Comparison of ENCODE assay signal across 8 cellular contexts in genomic region chr10:987906-988666, GRCh38. TPM values are rescaled to one million over a fixed set of nuclear protein-coding genes. Genes with fewer than 3 reads are reported as not detected.
A peak's percentile ranks its signal among the peaks of the same experiment; 100 is the strongest.
DNase-seq lines count a peak whose midpoint lies in the region; ATAC-seq and TF ChIP-seq lines count a peak whose summit lies in the region.

Gene GTPBP4 (plus strand): TSS chr10:988434. CDS start chr10:988480, 46 bp downstream.

- CTCF ChIA-PET in CD8-positive, alpha-beta T cell (lab: Charles Lee), result interaction anchor here (1.0 to 1.4 kb wide), 2 partner anchors 19 to 55 kb away, joined by 3 read pairs; no protein-coding TSS in a partner anchor
- CTCF ChIA-PET in activated CD8-positive, alpha-beta T cell treated with anti-CD3 and anti-CD28 coated beads, Interleukin-2, amount 10 ng/mL, durations not matched to agents 7 days and 5 days (lab: Charles Lee), result interaction anchor here (0.6 to 1.5 kb wide), 4 partner anchors 54 to 86 kb away, joined by 3 to 4 read pairs (median 3); no protein-coding TSS in a partner anchor

- H3K9me3 ChIP-seq in CD8-positive, alpha-beta T cell (ENCODE audit: low read length), result no peaks in the 10 kb centered on the region
- no peaks in the 10 kb centered on the region for H3K9me3 ChIP-seq in lower lobe of right lung

- H3K27me3 ChIP-seq in CD8-positive, alpha-beta T cell (ENCODE audit: insufficient read depth, low read length), result no peaks in the 10 kb centered on the region
- no peaks in the 10 kb centered on the region for H3K27me3 ChIP-seq in lower lobe of right lung (ENCODE audit: low read depth)

- peaks cover 27% of the 10 kb centered on the region for H3K4me1 ChIP-seq in CD8-positive, alpha-beta T cell (ENCODE audit: insufficient read depth, low read length)
- H3K4me1 ChIP-seq in lower lobe of right lung, result peaks cover 42% of the 10 kb centered on the region

- POLR2A ChIA-PET in CD8-positive, alpha-beta T cell (lab: Charles Lee), result interaction anchor here (1.0 to 1.5 kb wide), 6 partner anchors 55 to 72 kb away, joined by 3 to 6 read pairs (median 3); partner anchors contain the start of genes IDI1 and WDR37
- POLR2A ChIA-PET in activated CD8-positive, alpha-beta T cell treated with anti-CD3 and anti-CD28 coated beads, Interleukin-2, amount 10 ng/mL, durations not matched to agents 7 days and 5 days (lab: Charles Lee), result interaction anchor here (0.6 to 2.7 kb wide), 10 partner anchors 32 to 109 kb away, joined by 3 to 26 read pairs (median 3); partner anchors contain the start of genes IDI1, LARP4B and WDR37

- H3K27ac ChIP-seq in CD8-positive, alpha-beta T cell (ENCODE audit: low read depth, low read length), result peak within 1 kb of the TSS; percentile 85
- H3K27ac ChIP-seq in lower lobe of right lung, result peak within 1 kb of the TSS; percentile 96

- H3K27ac Mint-ChIP-seq in CD8-positive, alpha-beta T cell, result peak within 1 kb of the TSS; percentile 98
- peak within 1 kb of the TSS; percentile 94 for H3K27ac Mint-ChIP-seq in activated CD8-positive, alpha-beta T cell treated with anti-CD3 and anti-CD28 coated beads, Interleukin-2, amount 10 ng/mL, durations not matched to agents 7 days and 5 days

- no peaks in the 10 kb centered on the region for H3K27me3 Mint-ChIP-seq in CD8-positive, alpha-beta T cell (ENCODE audit: low read depth)
- H3K27me3 Mint-ChIP-seq in activated CD8-positive, alpha-beta T cell treated with anti-CD3 and anti-CD28 coated beads, Interleukin-2, amount 10 ng/mL, durations not matched to agents 7 days and 5 days (ENCODE audit: low read depth), result no peaks in the 10 kb centered on the region

- intact Hi-C loops in CD8-positive, alpha-beta T cell (cut with DNase I, micrococcal nuclease), result loop anchor here (1.0 to 5.0 kb wide), 6 partner anchors 57 to 851 kb away; partner anchors contain the start of genes IDI1 (in 2 of the 2), LARP4B (in 2 of the 2), WDR37 (in 2 of the 2) and ZMYND11 (in 1 of the 2)
- intact Hi-C loops in lower lobe of right lung (cut with DNase I), result no loop called here

- H3K9me3 Mint-ChIP-seq in CD8-positive, alpha-beta T cell, result no peaks in the 10 kb centered on the region
- no peaks in the 10 kb centered on the region for H3K9me3 Mint-ChIP-seq in activated CD8-positive, alpha-beta T cell treated with anti-CD3 and anti-CD28 coated beads, Interleukin-2, amount 10 ng/mL, durations not matched to agents 7 days and 5 days (ENCODE audit: insufficient read depth)

- H3K4me1 Mint-ChIP-seq in CD8-positive, alpha-beta T cell (ENCODE audit: low read depth), result peaks cover 37% of the 10 kb centered on the region
- H3K4me1 Mint-ChIP-seq in activated CD8-positive, alpha-beta T cell treated with anti-CD3 and anti-CD28 coated beads, Interleukin-2, amount 10 ng/mL, durations not matched to agents 7 days and 5 days (ENCODE audit: low read depth), result peaks cover 35% of the 10 kb centered on the region

- H3K4me3 Mint-ChIP-seq in CD8-positive, alpha-beta T cell, result peak within 1 kb of the TSS; percentile 97
- H3K4me3 Mint-ChIP-seq in activated CD8-positive, alpha-beta T cell treated with anti-CD3 and anti-CD28 coated beads, Interleukin-2, amount 10 ng/mL, durations not matched to agents 7 days and 5 days, result peak within 1 kb of the TSS; percentile 92

- H3K36me3 Mint-ChIP-seq in CD8-positive, alpha-beta T cell, result peaks cover 29% of the 10 kb centered on the region
- H3K36me3 Mint-ChIP-seq in activated CD8-positive, alpha-beta T cell treated with anti-CD3 and anti-CD28 coated beads, Interleukin-2, amount 10 ng/mL, durations not matched to agents 7 days and 5 days (ENCODE audit: low read depth), result peaks cover 35% of the 10 kb centered on the region

- peak within 1 kb of the TSS; percentile 89 for H3K4me3 ChIP-seq in CD8-positive, alpha-beta T cell (ENCODE audit: low read depth, low read length)
- H3K4me3 ChIP-seq in lower lobe of right lung, result peak within 1 kb of the TSS; percentile 97

- peak; percentile 95 for ATAC-seq in CD8-positive, alpha-beta T cell
- peak; percentile 89 for ATAC-seq in GM19438 (IDR thresholded peaks at IDR 0.05; ENCODE audit: low read depth, unreplicated experiment)
- ATAC-seq in HG03575 (IDR thresholded peaks at IDR 0.05; ENCODE audit: extremely low read depth, insufficient number of reproducible peaks, low FRiP score, unreplicated experiment), result peak; percentile 94
- ATAC-seq in activated CD8-positive, alpha-beta T cell treated with anti-CD3 and anti-CD28 coated beads, Interleukin-2, amount 10 ng/mL, durations not matched to agents 7 days and 5 days, result peak; percentile 98
- peak; percentile 93 to 97 for ATAC-seq in lower lobe of right lung

- H3K36me3 ChIP-seq in CD8-positive, alpha-beta T cell (ENCODE audit: insufficient read depth, low read length), result peaks cover 4% of the 10 kb centered on the region
- peaks cover 9% of the 10 kb centered on the region for H3K36me3 ChIP-seq in lower lobe of right lung

- DNase-seq in CD8-positive, alpha-beta T cell, result peak; percentile 91 to 99 (median 97)
- peak; percentile 96 for DNase-seq in NCI-H82 (lab: John Stamatoyannopoulos, UW)
- peak; percentile 98 for DNase-seq in activated CD8-positive, alpha-beta T cell treated with anti-CD3 and anti-CD28 coated beads, Interleukin-2, amount 10 ng/mL, durations not matched to agents 7 days and 5 days
- peak; percentile 98 for DNase-seq in effector CD4-positive, alpha-beta T cell
- peak; percentile 99 for DNase-seq in lower lobe of right lung
- peak; percentile 95 to 97 (median 95) for DNase-seq in stimulated activated CD4-positive, alpha-beta T cell treated with anti-CD3 and anti-CD28 coated beads, TNF-alpha, amount 100 ng/mL, for 24 hours (ENCODE audit: low read depth in 3 of 3)

- TF ChIP-seq CTCF in CD8-positive, alpha-beta T cell (IDR thresholded peaks at IDR 0.05), result no peak
- TF ChIP-seq CTCF in lower lobe of right lung (IDR thresholded peaks at IDR 0.05), result peak; percentile 18

RNA-seq across cellular contexts. Expression of gene GTPBP4, which starts in this region (rescaled TPM):
- 10 to 100 TPM; 78.2 to 84.2 TPM for total RNA-seq in CD8-positive, alpha-beta T cell
- 10 to 100 TPM; 66.0 to 67.1 TPM for total RNA-seq in activated CD8-positive, alpha-beta T cell treated with anti-CD3 and anti-CD28 coated beads, Interleukin-2, amount 10 ng/mL, durations not matched to agents 7 days and 5 days
- 28.9 TPM for total RNA-seq in lower lobe of right lung

Comparison
In these comparisons a context has a peak if more than half of its experiments do, and no peak if none do; other contexts are left out.
1. Peak in every context shown above with its lines: DNase-seq, ATAC-seq, H3K4me3 ChIP-seq and H3K27ac ChIP-seq.